In genomic region chr3:83842511-83842910, GRCh38 we compare ENCODE assay signal across 33 cellular contexts.
"Had no signal": no experiment of that assay in that cellular context is flagged by ENCODE, and none has a peak within 500 bp of the region (broad histone marks: within the 10 kb centered on the region; RNA-seq: fewer than 3 reads in every experiment).

No MANE protein-coding gene starts in this region.

- H3K4me1 ChIP-seq: esophagus muscularis mucosa, foreskin keratinocyte, gastroesophageal sphincter, heart right ventricle, left lung, parathyroid adenoma, right atrium auricular region, suprapubic skin, transverse colon, upper lobe of right lung, uterus had no signal

- H3K4me3 ChIP-seq: dorsolateral prefrontal cortex, esophagus muscularis mucosa, gastroesophageal sphincter, heart right ventricle, left lung, mucosa of descending colon, right atrium auricular region, smooth muscle cell, suprapubic skin, transverse colon, upper lobe of right lung, uterus had no signal

- H3K4me3 Mint-ChIP-seq: mesothelial cell of epicardium; naive B cell; natural killer cell treated with Interleukin-12 subunit alpha and Interleukin-12 subunit beta and Interleukin-15 and Interleukin-18, amount 100 ng/mL, for 72 hours; neural crest cell; stimulated activated naive CD8-positive, alpha-beta T cell treated with anti-CD3 and anti-CD28 coated beads, Interleukin-15, amount 100 ng/mL, for 72 hours had no signal

- H3K27ac ChIP-seq: dorsolateral prefrontal cortex, epithelial cell of prostate, esophagus muscularis mucosa, foreskin keratinocyte, gastroesophageal sphincter, heart right ventricle, left lung, parathyroid adenoma, right atrium auricular region, suprapubic skin, transverse colon, upper lobe of right lung, uterus had no signal

- H3K27me3 Mint-ChIP-seq: naive B cell; natural killer cell treated with Interleukin-12 subunit alpha and Interleukin-12 subunit beta and Interleukin-15 and Interleukin-18, amount 100 ng/mL, for 72 hours; stimulated activated naive CD8-positive, alpha-beta T cell treated with anti-CD3 and anti-CD28 coated beads, Interleukin-15, amount 100 ng/mL, for 72 hours had no signal

- H3K9me3 Mint-ChIP-seq: neural crest cell had no signal

- H2AFZ ChIP-seq: parathyroid adenoma had no signal

- H3K4me2 ChIP-seq: smooth muscle cell had no signal

- H3K79me2 ChIP-seq: parathyroid adenoma had no signal

- ATAC-seq: foreskin keratinocyte; gastroesophageal sphincter; heart right ventricle; left cardiac atrium; left lung; mucosa of descending colon; natural killer cell treated with Interleukin-12 subunit alpha and Interleukin-12 subunit beta and Interleukin-15 and Interleukin-18, amount 100 ng/mL, for 72 hours; sciatic nerve; stimulated activated naive CD8-positive, alpha-beta T cell treated with anti-CD3 and anti-CD28 coated beads, Interleukin-15, amount 100 ng/mL, for 72 hours; upper lobe of right lung had no signal

- H3K36me3 Mint-ChIP-seq: mesothelial cell of epicardium, naive B cell had no signal

- H3K4me1 Mint-ChIP-seq: mesothelial cell of epicardium; naive B cell; neural crest cell; stimulated activated naive CD8-positive, alpha-beta T cell treated with anti-CD3 and anti-CD28 coated beads, Interleukin-15, amount 100 ng/mL, for 72 hours had no signal

- H3K27me3 ChIP-seq: dorsolateral prefrontal cortex, esophagus muscularis mucosa, foreskin keratinocyte, gastroesophageal sphincter, heart right ventricle, left lung, right atrium auricular region, suprapubic skin, transverse colon, upper lobe of right lung, uterus had no signal

- H3K36me3 ChIP-seq: esophagus muscularis mucosa, gastroesophageal sphincter, heart right ventricle, left lung, right atrium auricular region, suprapubic skin, transverse colon, upper lobe of right lung, uterus had no signal

- H3K9me3 ChIP-seq: esophagus muscularis mucosa, gastroesophageal sphincter, suprapubic skin, transverse colon, upper lobe of right lung, uterus had no signal

- H3K9ac ChIP-seq: parathyroid adenoma had no signal

- DNase-seq: dorsolateral prefrontal cortex; effector CD4-positive, alpha-beta T cell; foreskin keratinocyte; glutamatergic neuron; heart right ventricle; hippocampal formation; islet precursor cell; left cardiac atrium; left lung; mesenchymal stem cell; mucosa of descending colon; naive B cell; stimulated activated CD4-positive, alpha-beta T cell treated with anti-CD3 and anti-CD28 coated beads, Interleukin-12 subunit alpha, Interleukin-12 subunit beta, amount 100 ng/mL, for 4 hours; stimulated activated CD4-positive, alpha-beta T cell treated with anti-CD3 and anti-CD28 coated beads, Interleukin-1b, Interleukin-23, amount 100 ng/mL, for 48 hours; stimulated activated CD4-positive, alpha-beta T cell treated with anti-CD3 and anti-CD28 coated beads, Interleukin-4, amount 100 ng/mL, for 1 hour; stimulated activated CD8-positive, alpha-beta memory T cell treated with anti-CD3 and anti-CD28 coated beads, Interleukin-4, amount 100 ng/mL, for 48 hours; stimulated activated naive CD4-positive, alpha-beta T cell; stimulated activated naive CD8-positive, alpha-beta T cell treated with anti-CD3 and anti-CD28 coated beads, Interleukin-15, amount 100 ng/mL, for 72 hours; transverse colon; upper lobe of right lung; uterus had no signal

- H3K27ac Mint-ChIP-seq: mesothelial cell of epicardium; naive B cell; natural killer cell treated with Interleukin-12 subunit alpha and Interleukin-12 subunit beta and Interleukin-15 and Interleukin-18, amount 100 ng/mL, for 72 hours; progenitor cell of endocrine pancreas; stimulated activated naive CD8-positive, alpha-beta T cell treated with anti-CD3 and anti-CD28 coated beads, Interleukin-15, amount 100 ng/mL, for 72 hours had no signal
